Comparison of ENCODE assay signal across 9 cellular contexts in genomic region chr19:10389863-10390262, GRCh38. TPM values are rescaled to one million over a fixed set of nuclear protein-coding genes. Genes with fewer than 3 reads are reported as not detected.
DNase-seq lines count a peak whose midpoint lies in the region; ATAC-seq, FAIRE-seq and TF ChIP-seq lines count a peak whose summit lies in the region.
"Had no signal": no experiment of that assay in that cellular context is flagged by ENCODE, and none has a peak within 500 bp of the region (broad histone marks: within the 10 kb centered on the region; RNA-seq: fewer than 3 reads in every experiment).

No MANE protein-coding gene starts in this region.

- no peak overlapping the region for H3K4me3 Mint-ChIP-seq in CD4-positive, alpha-beta memory T cell

- TF ChIP-seq CTCF in WERI-Rb-1 (IDR thresholded peaks at IDR 0.05; ENCODE audit: low read depth, low read length) (peak; percentile 53), kidney epithelial cell (IDR thresholded peaks at IDR 0.05; ENCODE audit: insufficient read depth, low read length, poor library complexity, severe bottlenecking) (peak; percentile 42)

- no peaks in the 10 kb centered on the region for H3K4me1 ChIP-seq in CD4-positive, alpha-beta memory T cell (ENCODE audit: insufficient read depth, low read length)
- H3K4me1 ChIP-seq: upper lobe of right lung had no signal

- FAIRE-seq in GM12891 (lab: Jason Lieb, UNC): peak; percentile 16

- peaks cover 16 to 28% of the 10 kb centered on the region in 2 donors for H3K36me3 Mint-ChIP-seq in CD4-positive, alpha-beta memory T cell

- peak overlapping the region in 4 of 7 donors; percentile 55 to 79 (median 66) for H3K27ac Mint-ChIP-seq in CD4-positive, alpha-beta memory T cell

- DNase-seq in CD4-positive, alpha-beta memory T cell: peak in 1 of 5 donors; percentile 45
- DNase-seq in GM12891 (ENCODE audit: insufficient read length, low spot score) (no peak), WERI-Rb-1 (peak; percentile 24), kidney epithelial cell (ENCODE audit: low read depth) (no peak), occipital lobe (lab: John Stamatoyannopoulos, UW) (no peak), glomerular visceral epithelial cell (ENCODE audit: extremely low spot score) (no peak)
- no peak for DNase-seq in activated CD8-positive, alpha-beta memory T cell treated with anti-CD3 and anti-CD28 coated beads, Interleukin-2, amount 50 U/mL, for 4 hours
- DNase-seq: upper lobe of right lung had no signal

- H3K27me3 ChIP-seq in CD4-positive, alpha-beta memory T cell (ENCODE audit: insufficient read depth, low read length): no peaks in the 10 kb centered on the region
- H3K27me3 ChIP-seq in WERI-Rb-1 (ENCODE audit: insufficient read depth, low read depth, severe bottlenecking) (no peaks in the 10 kb centered on the region), kidney epithelial cell (ENCODE audit: control insufficient read depth, insufficient read depth, low read length) (no peaks in the 10 kb centered on the region)
- H3K27me3 ChIP-seq: upper lobe of right lung had no signal

- H3K27me3 Mint-ChIP-seq in CD4-positive, alpha-beta memory T cell: no peaks in the 10 kb centered on the region

- H3K9me3 Mint-ChIP-seq in CD4-positive, alpha-beta memory T cell: peaks cover 0 to 1% (median 0%) of the 10 kb centered on the region in 8 donors

- H3K36me3 ChIP-seq in CD4-positive, alpha-beta memory T cell (ENCODE audit: insufficient read depth, low read length): peaks cover 19% of the 10 kb centered on the region
- H3K36me3 ChIP-seq in WERI-Rb-1 (peaks cover 39% of the 10 kb centered on the region), kidney epithelial cell (ENCODE audit: control insufficient read depth, insufficient read depth, low read length) (peaks cover 2% of the 10 kb centered on the region)

- intact Hi-C loops in CD4-positive, alpha-beta memory T cell (cut with micrococcal nuclease): loop anchor here (1.0 kb wide), 2 partner anchors 121 to 131 kb away; no protein-coding TSS in a partner anchor

- no peak for TF ChIP-seq POLR2A in GM12891 (IDR thresholded peaks at IDR 0.05; ENCODE audit: low read depth, low read length)

- CTCF ChIA-PET in CD4-positive, alpha-beta memory T cell (lab: Charles Lee; ENCODE audit: partially characterized antibody): interaction anchor here (0.6 to 6.9 kb wide), 20 partner anchors 9 to 462 kb away, joined by 3 to 235 read pairs (median 10); partner anchors contain the start of genes CDC37, ICAM1, ICAM3 and ICAM5

- ATAC-seq in HG03280 (IDR thresholded peaks at IDR 0.05; ENCODE audit: unreplicated experiment): no peak

- POLR2A ChIA-PET in CD4-positive, alpha-beta memory T cell (lab: Charles Lee; ENCODE audit: partially characterized antibody): interaction anchor here (0.7 to 3.0 kb wide), 3 partner anchors 9 to 131 kb away, joined by 3 to 73 read pairs (median 13); partner anchors contain the start of genes ICAM1 and TYK2

- H3K27ac ChIP-seq in CD4-positive, alpha-beta memory T cell (ENCODE audit: low read depth, low read length): no peak overlapping the region
- no peak overlapping the region for H3K27ac ChIP-seq in WERI-Rb-1
- H3K27ac ChIP-seq: upper lobe of right lung had no signal

- H3K4me3 ChIP-seq in CD4-positive, alpha-beta memory T cell (ENCODE audit: low read length in 2 of 2): no peak overlapping the region
- H3K4me3 ChIP-seq in WERI-Rb-1 (ENCODE audit: low read depth, low read length): no peak overlapping the region
- no peak overlapping the region for H3K4me3 ChIP-seq in kidney epithelial cell (ENCODE audit: low read depth, low read length)
- H3K4me3 ChIP-seq: upper lobe of right lung had no signal

- peaks cover 5 to 11% (median 6%) of the 10 kb centered on the region in 4 donors for H3K4me1 Mint-ChIP-seq in CD4-positive, alpha-beta memory T cell

- no peaks in the 10 kb centered on the region for H3K9me3 ChIP-seq in CD4-positive, alpha-beta memory T cell (ENCODE audit: control insufficient read depth in 1 of 2, low read length in 2 of 2)
- H3K9me3 ChIP-seq in WERI-Rb-1 (ENCODE audit: severe bottlenecking): no peaks in the 10 kb centered on the region
- H3K9me3 ChIP-seq: upper lobe of right lung had no signal

TF ChIP-seq in GM12891, 5 proteins besides CTCF, POLR2A, EP300 and RAD21:
- TF ChIP-seq POU2F2 (IDR thresholded peaks at IDR 0.05; ENCODE audit: low read depth, low read length) (no peak), POLR2AphosphoS5 (IDR thresholded peaks at IDR 0.05; ENCODE audit: low read depth, low read length) (peak; percentile 36; the same call in 1 of the 2 replicates), TAF1 (IDR thresholded peaks at IDR 0.05; ENCODE audit: low read depth, low read length) (no peak), SPI1 (IDR thresholded peaks at IDR 0.05; ENCODE audit: low read depth, low read length) (no peak), PAX5 (IDR thresholded peaks at IDR 0.05; ENCODE audit: insufficient read depth, low read length, severe bottlenecking) (no peak)

RNA-seq across cellular contexts. Expression of gene TYK2, which starts 9.5 kb away (rescaled TPM):
- 100 to 1,000 TPM; 297 to 314 TPM for total RNA-seq in CD4-positive, alpha-beta memory T cell
- 10 to 100 TPM; 33.3 to 77.2 TPM for polyA plus RNA-seq in CD4-positive, alpha-beta memory T cell
- polyA plus RNA-seq in GM12891 (2012; ENCODE audit: low read depth, missing spikeins): 248 TPM
- total RNA-seq in kidney epithelial cell: 64.8 and 104 TPM in 2 replicates
- total RNA-seq in occipital lobe: 26.5 TPM

RNA-seq across cellular contexts. Expression of gene CDC37, which starts 13.5 kb away (rescaled TPM):
- 100 to 1,000 TPM; 180 to 185 TPM for total RNA-seq in CD4-positive, alpha-beta memory T cell
- polyA plus RNA-seq in CD4-positive, alpha-beta memory T cell: 10 to 100 TPM; 51.8 to 87.1 TPM
- polyA plus RNA-seq in GM12891 (2012; ENCODE audit: low read depth, missing spikeins): 175 TPM
- total RNA-seq in kidney epithelial cell (309 and 327 TPM in 2 replicates), occipital lobe (43.7 TPM)

RNA-seq across cellular contexts. Expression of gene PDE4A, which starts 30.5 kb away (rescaled TPM):
- total RNA-seq in CD4-positive, alpha-beta memory T cell: 1 to 10 TPM; 2.5 to 3.3 TPM
- polyA plus RNA-seq in CD4-positive, alpha-beta memory T cell: 1 to 10 TPM in 1 of 2 donors, under 1 TPM in 1; 0.81 to 5.6 TPM
- polyA plus RNA-seq in GM12891 (2012; ENCODE audit: low read depth, missing spikeins): 11.7 TPM
- total RNA-seq in kidney epithelial cell (1.7 and 1.8 TPM in 2 replicates), occipital lobe (5.6 TPM)

RNA-seq across cellular contexts. Expression of gene ICAM3, which starts 50.4 kb away (rescaled TPM):
- total RNA-seq in CD4-positive, alpha-beta memory T cell: 100 to 1,000 TPM; 191 to 193 TPM
- 100 to 1,000 TPM; 240 to 287 TPM for polyA plus RNA-seq in CD4-positive, alpha-beta memory T cell
- 166 TPM for polyA plus RNA-seq in GM12891 (2012; ENCODE audit: low read depth, missing spikeins)
- 4.7 and 6.8 TPM in 2 replicates for total RNA-seq in kidney epithelial cell
- 0.94 TPM for total RNA-seq in occipital lobe

RNA-seq across cellular contexts. Expression of gene RAVER1, which starts 56.5 kb away (rescaled TPM):
- total RNA-seq in CD4-positive, alpha-beta memory T cell: 10 to 100 TPM; 46.1 to 56.1 TPM
- polyA plus RNA-seq in CD4-positive, alpha-beta memory T cell: 10 to 100 TPM in 1 of 2 donors, 1 to 10 TPM in 1; 6.8 to 28.4 TPM
- 25.1 TPM for polyA plus RNA-seq in GM12891 (2012; ENCODE audit: low read depth, missing spikeins)
- 32.9 and 45.6 TPM in 2 replicates for total RNA-seq in kidney epithelial cell
- total RNA-seq in occipital lobe: 3.0 TPM
